In genomic region chr9:132327537-132327936, GRCh38 we compare ENCODE assay signal across 21 cellular contexts.
"Had no signal": no experiment of that assay in that cellular context is flagged by ENCODE, and none has a peak within 500 bp of the region (broad histone marks: within the 10 kb centered on the region; RNA-seq: fewer than 3 reads in every experiment).

No MANE protein-coding gene starts in this region.

- H3K4me3 ChIP-seq: colonic mucosa, heart left ventricle, lung, testis, transverse colon had no signal

- H3K27me3 Mint-ChIP-seq: naive B cell; stimulated activated memory B cell treated with anti-CD40 and anti-IgM and Interleukin-4, amounts not matched to agents 10 μg/mL and 1 μg/mL and 100 μg/mL, for 72 hours; stimulated activated naive CD8-positive, alpha-beta T cell treated with anti-CD3 and anti-CD28 coated beads, Interleukin-15, Interleukin-2, amounts not matched to agents 100 ng/mL and 50 ng/mL, for 24 hours had no signal

- DNase-seq: colonic mucosa; dermis blood vessel endothelial cell; endodermal cell; erythroblast; foreskin keratinocyte; heart left ventricle; hippocampal formation; left colon; left ventricle myocardium superior; mesendoderm; naive B cell; posterior cingulate gyrus; right cardiac atrium; stimulated activated CD4-positive, alpha-beta T cell treated with anti-CD3 and anti-CD28 coated beads, Interleukin-4, amount 100 ng/mL, for 1 hour; stimulated activated CD8-positive, alpha-beta memory T cell treated with anti-CD3 and anti-CD28 coated beads, Interleukin-4, amount 100 ng/mL, for 48 hours; testis; transverse colon had no signal

- H3K27ac ChIP-seq: colonic mucosa, foreskin keratinocyte, heart left ventricle, testis, transverse colon had no signal

- H3K4me3 Mint-ChIP-seq: endodermal cell; naive B cell; neural crest cell; stimulated activated memory B cell treated with anti-CD40 and anti-IgM and Interleukin-4, amounts not matched to agents 10 μg/mL and 1 μg/mL and 100 μg/mL, for 72 hours; stimulated activated naive CD8-positive, alpha-beta T cell treated with anti-CD3 and anti-CD28 coated beads, Interleukin-15, Interleukin-2, amounts not matched to agents 100 ng/mL and 50 ng/mL, for 24 hours had no signal

- H3K9me3 ChIP-seq: colonic mucosa, heart left ventricle, testis, transverse colon had no signal

- H3K27me3 ChIP-seq: colonic mucosa, foreskin keratinocyte, heart left ventricle, testis, transverse colon had no signal

- H3K9me3 Mint-ChIP-seq: endodermal cell; naive B cell; neural crest cell; stimulated activated memory B cell treated with anti-CD40 and anti-IgM and Interleukin-4, amounts not matched to agents 10 μg/mL and 1 μg/mL and 100 μg/mL, for 72 hours had no signal

- H3K4me1 ChIP-seq: colonic mucosa, foreskin keratinocyte, testis, transverse colon had no signal

- H3K27ac Mint-ChIP-seq: endodermal cell; stimulated activated memory B cell treated with anti-CD40 and anti-IgM and Interleukin-4, amounts not matched to agents 10 μg/mL and 1 μg/mL and 100 μg/mL, for 72 hours; stimulated activated naive CD8-positive, alpha-beta T cell treated with anti-CD3 and anti-CD28 coated beads, Interleukin-15, Interleukin-2, amounts not matched to agents 100 ng/mL and 50 ng/mL, for 24 hours had no signal

- H3K4me1 Mint-ChIP-seq: neural crest cell had no signal

- ATAC-seq: foreskin keratinocyte; heart left ventricle; left colon; left ventricle myocardium superior; right cardiac atrium; stimulated activated memory B cell treated with anti-CD40 and anti-IgM and Interleukin-4, amounts not matched to agents 10 μg/mL and 1 μg/mL and 100 μg/mL, for 72 hours had no signal
